23 cellular contexts compared by ENCODE assay signal in genomic region chr6:166939894-166940293, GRCh38. TPM values are rescaled to one million over a fixed set of nuclear protein-coding genes. Genes with fewer than 3 reads are reported as not detected.
DNase-seq lines count a peak whose midpoint lies in the region; ATAC-seq and TF ChIP-seq lines count a peak whose summit lies in the region.
"Had no signal": no experiment of that assay in that cellular context is flagged by ENCODE, and none has a peak within 500 bp of the region (broad histone marks: within the 10 kb centered on the region; RNA-seq: fewer than 3 reads in every experiment).

No MANE protein-coding gene starts in this region.

- H3K27ac Mint-ChIP-seq in activated CD4-positive, alpha-beta T cell treated with anti-CD3 and anti-CD28 coated beads for 36 hours = peak overlapping the region; percentile 10
- no peak overlapping the region for H3K27ac Mint-ChIP-seq in activated CD4-positive, alpha-beta T cell treated with anti-CD3 and anti-CD28 coated beads, Interleukin-2, amount 10 ng/mL, durations not matched to agents 24 days and 14 days
- H3K27ac Mint-ChIP-seq in T-cell = peak overlapping the region; percentile 25 to 39
- peak overlapping the region; percentile 56 for H3K27ac Mint-ChIP-seq in stimulated activated naive B cell treated with anti-CD40 and anti-IgM and Interleukin-4, amounts not matched to agents 10 μg/mL and 1 μg/mL and 100 μg/mL, for 72 hours
- H3K27ac Mint-ChIP-seq: H9 had no signal

- ATAC-seq in activated CD4-positive, alpha-beta T cell treated with anti-CD3 and anti-CD28 coated beads for 36 hours = no peak
- ATAC-seq in T-cell (replicated peaks in 1 of 4) (no peak), left lobe of liver (no peak), GM21526 (IDR thresholded peaks at IDR 0.05; ENCODE audit: low FRiP score, unreplicated experiment) (no peak)
- no peak for ATAC-seq in stimulated activated naive B cell treated with anti-CD40 and anti-IgM and Interleukin-4, amounts not matched to agents 10 μg/mL and 1 μg/mL and 100 μg/mL, for 72 hours (replicated peaks)

- no peak for DNase-seq in activated CD4-positive, alpha-beta T cell treated with anti-CD3 and anti-CD28 coated beads for 36 hours
- no peak for DNase-seq in activated CD4-positive, alpha-beta T cell treated with anti-CD3 and anti-CD28 coated beads, Interleukin-2, amount 10 ng/mL, durations not matched to agents 24 days and 14 days
- DNase-seq in T-cell (no peak), left lobe of liver (ENCODE audit: low spot score) (peak; percentile 18), NCI-H2171 (lab: John Stamatoyannopoulos, UW) (no peak), MM.1S (no peak)
- DNase-seq in stimulated activated naive B cell treated with anti-CD40 and anti-IgM and Interleukin-4, amounts not matched to agents 10 μg/mL and 1 μg/mL and 100 μg/mL, for 72 hours = no peak
- DNase-seq: Caco-2; CD4-positive, alpha-beta T cell; DMS 273 treated with DMSO at 0.1 percent for 48 hours; DMS79 treated with DMSO at 0.1 percent for 48 hours; H9; MV-4-11; NCI-H1694; NCI-H446 treated with DMSO at 0.1 percent for 48 hours; NCI-H526 treated with DMSO at 0.1 percent for 48 hours; RPMI8226; SHP77 had no signal

- H3K27ac ChIP-seq in MM.1S (ENCODE audit: low read length) = no peak overlapping the region
- H3K27ac ChIP-seq: 22Rv1, BLaER1, HL-60, KMS-11 had no signal

- H4K20me1 ChIP-seq in MM.1S (ENCODE audit: insufficient read depth, low read length) = no peaks in the 10 kb centered on the region

- no peaks in the 10 kb centered on the region for H3K36me3 ChIP-seq in MM.1S (replicated peaks; ENCODE audit: insufficient read depth, low read length)

- no peak for TF ChIP-seq CTCF in MM.1S (IDR thresholded peaks at IDR 0.05; ENCODE audit: low read length)

- no peak overlapping the region for H3K9ac ChIP-seq in MM.1S (ENCODE audit: low read length)
- H3K9ac ChIP-seq: BLaER1, KMS-11 had no signal

- POLR2A ChIA-PET in activated CD4-positive, alpha-beta T cell treated with anti-CD3 and anti-CD28 coated beads for 36 hours (lab: Charles Lee) = no interaction called here
- POLR2A ChIA-PET in T-cell (lab: Charles Lee) = interaction anchor here (0.5 to 0.8 kb wide), 2 partner anchors 9 to 14 kb away, joined by 3 to 4 read pairs; no protein-coding TSS in a partner anchor

- H3K27me3 Mint-ChIP-seq in activated CD4-positive, alpha-beta T cell treated with anti-CD3 and anti-CD28 coated beads for 36 hours = no peaks in the 10 kb centered on the region
- H3K27me3 Mint-ChIP-seq in activated CD4-positive, alpha-beta T cell treated with anti-CD3 and anti-CD28 coated beads, Interleukin-2, amount 10 ng/mL, durations not matched to agents 24 days and 14 days = no peaks in the 10 kb centered on the region
- no peaks in the 10 kb centered on the region for H3K27me3 Mint-ChIP-seq in T-cell
- H3K27me3 Mint-ChIP-seq in stimulated activated naive B cell treated with anti-CD40 and anti-IgM and Interleukin-4, amounts not matched to agents 10 μg/mL and 1 μg/mL and 100 μg/mL, for 72 hours = no peaks in the 10 kb centered on the region
- H3K27me3 Mint-ChIP-seq: CD4-positive, alpha-beta T cell had no signal

- no peak overlapping the region for H3K4me3 ChIP-seq in MM.1S (ENCODE audit: low read length)
- H3K4me3 ChIP-seq: BLaER1 had no signal

- H3K79me2 ChIP-seq in MM.1S (ENCODE audit: low read length) = no peaks in the 10 kb centered on the region

- H2AFZ ChIP-seq in MM.1S (ENCODE audit: low read length) = no peak overlapping the region

- no peaks in the 10 kb centered on the region for H3F3A ChIP-seq in MM.1S (ENCODE audit: insufficient read depth, low read length)

- no peaks in the 10 kb centered on the region for H3K4me1 ChIP-seq in MM.1S (ENCODE audit: low read length)
- H3K4me1 ChIP-seq: Caco-2 had no signal

- no peaks in the 10 kb centered on the region for H3K9me3 Mint-ChIP-seq in activated CD4-positive, alpha-beta T cell treated with anti-CD3 and anti-CD28 coated beads for 36 hours (ENCODE audit: low read depth)
- no peaks in the 10 kb centered on the region for H3K9me3 Mint-ChIP-seq in activated CD4-positive, alpha-beta T cell treated with anti-CD3 and anti-CD28 coated beads, Interleukin-2, amount 10 ng/mL, durations not matched to agents 24 days and 14 days
- no peaks in the 10 kb centered on the region for H3K9me3 Mint-ChIP-seq in T-cell
- H3K9me3 Mint-ChIP-seq in stimulated activated naive B cell treated with anti-CD40 and anti-IgM and Interleukin-4, amounts not matched to agents 10 μg/mL and 1 μg/mL and 100 μg/mL, for 72 hours = no peaks in the 10 kb centered on the region
- H3K9me3 Mint-ChIP-seq: CD4-positive, alpha-beta T cell; H9 had no signal

- H3K4me3 Mint-ChIP-seq in activated CD4-positive, alpha-beta T cell treated with anti-CD3 and anti-CD28 coated beads for 36 hours = no peak overlapping the region
- H3K4me3 Mint-ChIP-seq in activated CD4-positive, alpha-beta T cell treated with anti-CD3 and anti-CD28 coated beads, Interleukin-2, amount 10 ng/mL, durations not matched to agents 24 days and 14 days = no peak overlapping the region
- H3K4me3 Mint-ChIP-seq in T-cell = no peak overlapping the region
- H3K4me3 Mint-ChIP-seq in stimulated activated naive B cell treated with anti-CD40 and anti-IgM and Interleukin-4, amounts not matched to agents 10 μg/mL and 1 μg/mL and 100 μg/mL, for 72 hours = no peak overlapping the region
- H3K4me3 Mint-ChIP-seq: CD4-positive, alpha-beta T cell; H9 had no signal

- no peaks in the 10 kb centered on the region for H3K9me3 ChIP-seq in MM.1S (replicated peaks; ENCODE audit: insufficient read depth, low read length)
- H3K9me3 ChIP-seq: BLaER1, Caco-2 had no signal

- peaks cover 53% of the 10 kb centered on the region for H3K36me3 Mint-ChIP-seq in activated CD4-positive, alpha-beta T cell treated with anti-CD3 and anti-CD28 coated beads for 36 hours (ENCODE audit: low read depth)
- H3K36me3 Mint-ChIP-seq in activated CD4-positive, alpha-beta T cell treated with anti-CD3 and anti-CD28 coated beads, Interleukin-2, amount 10 ng/mL, durations not matched to agents 24 days and 14 days (ENCODE audit: low read depth) = peaks cover 61% of the 10 kb centered on the region
- peaks cover 47% of the 10 kb centered on the region for H3K36me3 Mint-ChIP-seq in T-cell
- peaks cover 13 to 28% of the 10 kb centered on the region in 2 donors for H3K36me3 Mint-ChIP-seq in stimulated activated naive B cell treated with anti-CD40 and anti-IgM and Interleukin-4, amounts not matched to agents 10 μg/mL and 1 μg/mL and 100 μg/mL, for 72 hours

- no peak overlapping the region for H3K4me2 ChIP-seq in MM.1S (ENCODE audit: low read depth, low read length)
- H3K4me2 ChIP-seq: BLaER1, KMS-11 had no signal

- no peaks in the 10 kb centered on the region for H3K9me2 ChIP-seq in MM.1S (replicated peaks; ENCODE audit: insufficient read depth, low read length)

- no peaks in the 10 kb centered on the region for H3K27me3 ChIP-seq in MM.1S (replicated peaks; ENCODE audit: insufficient read depth, low read length)
- H3K27me3 ChIP-seq: BLaER1 had no signal

- intact Hi-C loops in activated CD4-positive, alpha-beta T cell treated with anti-CD3 and anti-CD28 coated beads for 36 hours (cut with DNase I, micrococcal nuclease) = no loop called here
- intact Hi-C loops in activated CD4-positive, alpha-beta T cell treated with anti-CD3 and anti-CD28 coated beads, Interleukin-2, amount 10 ng/mL, durations not matched to agents 24 days and 14 days (cut with micrococcal nuclease) = no loop called here

- CTCF ChIA-PET in activated CD4-positive, alpha-beta T cell treated with anti-CD3 and anti-CD28 coated beads for 36 hours (lab: Charles Lee) = interaction anchor here (0.6 to 1.3 kb wide), 2 partner anchors 12 to 77 kb away, joined by 3 read pairs; no protein-coding TSS in a partner anchor
- CTCF ChIA-PET in T-cell (lab: Charles Lee) = no interaction called here

- peaks cover 62% of the 10 kb centered on the region for H3K4me1 Mint-ChIP-seq in activated CD4-positive, alpha-beta T cell treated with anti-CD3 and anti-CD28 coated beads for 36 hours
- H3K4me1 Mint-ChIP-seq in activated CD4-positive, alpha-beta T cell treated with anti-CD3 and anti-CD28 coated beads, Interleukin-2, amount 10 ng/mL, durations not matched to agents 24 days and 14 days = peaks cover 43% of the 10 kb centered on the region
- H3K4me1 Mint-ChIP-seq in T-cell = peaks cover 23 to 63% (median 56%) of the 10 kb centered on the region in 3 donors
- H3K4me1 Mint-ChIP-seq in stimulated activated naive B cell treated with anti-CD40 and anti-IgM and Interleukin-4, amounts not matched to agents 10 μg/mL and 1 μg/mL and 100 μg/mL, for 72 hours = peaks cover 14 to 29% of the 10 kb centered on the region in 2 donors

RNA-seq across cellular contexts. Expression of gene RNASET2, which starts 16.5 kb away (rescaled TPM):
- 10 to 100 TPM; 68.7 to 85.2 TPM for total RNA-seq in activated CD4-positive, alpha-beta T cell treated with anti-CD3 and anti-CD28 coated beads for 36 hours
- total RNA-seq in activated CD4-positive, alpha-beta T cell treated with anti-CD3 and anti-CD28 coated beads, Interleukin-2, amount 10 ng/mL, durations not matched to agents 24 days and 14 days = 93.3 and 108 TPM in 2 replicates
- total RNA-seq in T-cell = 100 to 1,000 TPM; 121 to 275 (median 252) TPM
- 22.3 TPM for total RNA-seq in left lobe of liver

RNA-seq across cellular contexts. Expression of gene CEP43, which starts 59.3 kb away (rescaled TPM):
- total RNA-seq in activated CD4-positive, alpha-beta T cell treated with anti-CD3 and anti-CD28 coated beads for 36 hours = 10 to 100 TPM; 19.9 to 20.0 TPM
- 21.1 and 23.0 TPM in 2 replicates for total RNA-seq in activated CD4-positive, alpha-beta T cell treated with anti-CD3 and anti-CD28 coated beads, Interleukin-2, amount 10 ng/mL, durations not matched to agents 24 days and 14 days
- total RNA-seq in T-cell = 10 to 100 TPM; 12.3 to 15.9 (median 14.8) TPM
- 17.7 TPM for total RNA-seq in left lobe of liver
